In genomic region chr3:111473550-111473949, GRCh38 we compare ENCODE assay signal across 19 cellular contexts.
A peak's percentile ranks its signal among the peaks of the same experiment; 100 is the strongest.
DNase-seq lines count a peak whose midpoint lies in the region; ATAC-seq, FAIRE-seq and TF ChIP-seq lines count a peak whose summit lies in the region.
"Had no signal": no experiment of that assay in that cellular context is flagged by ENCODE, and none has a peak within 500 bp of the region (broad histone marks: within the 10 kb centered on the region; RNA-seq: fewer than 3 reads in every experiment).

No MANE protein-coding gene starts in this region.

- TF ChIP-seq EP300 in gastroesophageal sphincter (IDR thresholded peaks at IDR 0.05), result no peak

- H3K36me3 ChIP-seq in DND-41 (ENCODE audit: insufficient read depth, low read length) (no peaks in the 10 kb centered on the region), upper lobe of right lung (no peaks in the 10 kb centered on the region), gastroesophageal sphincter (no peaks in the 10 kb centered on the region)
- H3K36me3 ChIP-seq: BLaER1 treated with 17β-estradiol and CSF1 and Interleukin-3, amounts not matched to agents 10 nM and 100 nM; Peyer's patch had no signal

- no peak overlapping the region for H3K4me2 ChIP-seq in DND-41 (ENCODE audit: insufficient read depth, low read length)
- H3K4me2 ChIP-seq: BLaER1 treated with 17β-estradiol and CSF1 and Interleukin-3, amounts not matched to agents 10 nM and 100 nM had no signal

- no peaks in the 10 kb centered on the region for H3K27me3 ChIP-seq in DND-41 (ENCODE audit: insufficient read depth, low read length, poor library complexity)
- no peaks in the 10 kb centered on the region for H3K27me3 ChIP-seq in upper lobe of right lung
- no peaks in the 10 kb centered on the region for H3K27me3 ChIP-seq in gastroesophageal sphincter
- H3K27me3 ChIP-seq: BLaER1 treated with 17β-estradiol and CSF1 and Interleukin-3, amounts not matched to agents 10 nM and 100 nM; Peyer's patch had no signal

- no peaks in the 10 kb centered on the region for H3K79me2 ChIP-seq in DND-41 (ENCODE audit: insufficient read depth, low read length)

- no peak overlapping the region for H3K4me3 ChIP-seq in DND-41 (ENCODE audit: low read depth in 1 of 2, low read length in 2 of 2)
- H3K4me3 ChIP-seq in upper lobe of right lung, result no peak overlapping the region
- no peak overlapping the region for H3K4me3 ChIP-seq in gastroesophageal sphincter
- H3K4me3 ChIP-seq: BLaER1 treated with 17β-estradiol and CSF1 and Interleukin-3, amounts not matched to agents 10 nM and 100 nM; Peyer's patch; psoas muscle had no signal

- TF ChIP-seq CTCF in DND-41 (IDR thresholded peaks at IDR 0.05; ENCODE audit: borderline replicate concordance, extremely low read depth, low read length, poor library complexity, severe bottlenecking) (peak; percentile 27), upper lobe of right lung (IDR thresholded peaks at IDR 0.05) (no peak), gastroesophageal sphincter (IDR thresholded peaks at IDR 0.05) (no peak)

- no peaks in the 10 kb centered on the region for H3K4me1 ChIP-seq in DND-41 (ENCODE audit: insufficient read depth, low read length)
- H3K4me1 ChIP-seq in upper lobe of right lung, result no peaks in the 10 kb centered on the region
- H3K4me1 ChIP-seq in gastroesophageal sphincter, result no peaks in the 10 kb centered on the region
- H3K4me1 ChIP-seq: BLaER1 treated with 17β-estradiol and CSF1 and Interleukin-3, amounts not matched to agents 10 nM and 100 nM; Peyer's patch; psoas muscle had no signal

- DNase-seq in DND-41, result peak; percentile 33
- peak; percentile 9 for DNase-seq in H54 (ENCODE audit: insufficient read length, low spot score)
- DNase-seq in NCI-H82 treated with DMSO at 0.1 percent for 48 hours (lab: John Stamatoyannopoulos, UW; ENCODE audit: unreplicated experiment), result peak; percentile 61
- DNase-seq in iPS-NIHi11 (ENCODE audit: low spot score), result peak; percentile 33
- DNase-seq in upper lobe of right lung, result no peak
- no peak for DNase-seq in substantia nigra (lab: John Stamatoyannopoulos, UW)
- DNase-seq: activated CD4-positive, alpha-beta T cell treated with anti-CD3 and anti-CD28 coated beads, Interleukin-2, amount 50 U/mL, for 4 hours; activated T-cell treated with anti-CD3 and anti-CD28 coated beads, Interleukin-2, amount 50 U/mL, for 72 hours; NCI-H2029 treated with DMSO at 0.1 percent for 48 hours; NCI-H526 treated with DMSO at 0.1 percent for 48 hours; Peyer's patch; psoas muscle; stimulated activated CD4-positive, alpha-beta T cell treated with anti-CD3 and anti-CD28 coated beads, Interleukin-12 subunit alpha, Interleukin-12 subunit beta, amount 100 ng/mL, for 4 hours; stimulated activated naive CD4-positive, alpha-beta T cell had no signal

- no peak overlapping the region for H3K9ac ChIP-seq in DND-41 (ENCODE audit: low read depth, low read length)
- H3K9ac ChIP-seq: BLaER1 treated with 17β-estradiol and CSF1 and Interleukin-3, amounts not matched to agents 10 nM and 100 nM had no signal

- H3K9me3 ChIP-seq in DND-41 (ENCODE audit: insufficient read depth, low read length, severe bottlenecking) (no peaks in the 10 kb centered on the region), upper lobe of right lung (no peaks in the 10 kb centered on the region), gastroesophageal sphincter (no peaks in the 10 kb centered on the region)
- H3K9me3 ChIP-seq: Peyer's patch, psoas muscle had no signal

- no peak for TF ChIP-seq POLR2A in H54 (IDR thresholded peaks at IDR 0.05; ENCODE audit: low read depth, low read length)
- no peak for TF ChIP-seq POLR2A in gastroesophageal sphincter (IDR thresholded peaks at IDR 0.05)

- no peak overlapping the region for H2AFZ ChIP-seq in DND-41 (ENCODE audit: low read depth, low read length)

- ATAC-seq in DND-41 (ENCODE audit: insufficient read depth, low read depth) (peak; percentile 64), upper lobe of right lung (no peak), GM19395 (IDR thresholded peaks at IDR 0.05; ENCODE audit: unreplicated experiment) (no peak), gastroesophageal sphincter (no peak)
- ATAC-seq: activated T-cell treated with anti-CD3 and anti-CD28 coated beads, Interleukin-2, amount 50 U/mL, for 72 hours; psoas muscle had no signal

- no peaks in the 10 kb centered on the region for H4K20me1 ChIP-seq in DND-41 (ENCODE audit: insufficient read depth, low read length)
- H4K20me1 ChIP-seq: BLaER1 treated with 17β-estradiol and CSF1 and Interleukin-3, amounts not matched to agents 10 nM and 100 nM had no signal

- H3K27ac ChIP-seq in DND-41 (ENCODE audit: low read length) (no peak overlapping the region), upper lobe of right lung (no peak overlapping the region), substantia nigra (ENCODE audit: low read depth, low read length, poor library complexity, severe bottlenecking) (no peak overlapping the region), gastroesophageal sphincter (no peak overlapping the region)
- H3K27ac ChIP-seq: BLaER1 treated with 17β-estradiol and CSF1 and Interleukin-3, amounts not matched to agents 10 nM and 100 nM; Peyer's patch; psoas muscle had no signal

- intact Hi-C loops in upper lobe of right lung (cut with DNase I), result no loop called here

- FAIRE-seq in H54 (lab: Jason Lieb, UNC), result no peak
- FAIRE-seq: bronchial epithelial cell, islet of Langerhans had no signal

- WGBS in gastroesophageal sphincter (ENCODE audit: low coverage in 1 of 2), 2 donors, result no CpG with 5 or more reads among the region's 2 CpGs

Comparison
In these comparisons a context has a peak if more than half of its experiments do, and no peak if none do; other contexts are left out.
1. DNase-seq: peak in DND-41 (single experiment), H54 (single experiment), NCI-H82 treated with DMSO at 0.1 percent for 48 hours (single experiment) and iPS-NIHi11 (single experiment); none in upper lobe of right lung (single experiment) and substantia nigra (0 of 49).